8 cellular contexts compared by ENCODE assay signal in genomic region chr2:31170071-31170698, GRCh38.
DNase-seq lines count a peak whose midpoint lies in the region; ATAC-seq and TF ChIP-seq lines count a peak whose summit lies in the region.

No MANE protein-coding gene starts in this region.

- H3K9me3 ChIP-seq in WERI-Rb-1 (ENCODE audit: severe bottlenecking), result no peaks in the 10 kb centered on the region

- H3K27ac ChIP-seq in WERI-Rb-1, result no peak overlapping the region

- H3K27me3 ChIP-seq in GM06990 (replicated peaks; ENCODE audit: control insufficient read depth, insufficient read depth, low read length) (no peaks in the 10 kb centered on the region; the same call in 1 of the 2 replicates), WERI-Rb-1 (ENCODE audit: insufficient read depth, low read depth, severe bottlenecking) (no peaks in the 10 kb centered on the region)

- TF ChIP-seq CTCF in GM06990 (IDR thresholded peaks at IDR 0.05; ENCODE audit: insufficient read depth, low read length, poor library complexity, severe bottlenecking) (peak; percentile 89), WERI-Rb-1 (IDR thresholded peaks at IDR 0.05; ENCODE audit: low read depth, low read length) (peak; percentile 99)

- no peak for TF ChIP-seq POLR2A in GM18505 (IDR thresholded peaks at IDR 0.05; ENCODE audit: borderline replicate concordance, extremely low read depth, insufficient read depth, insufficient read length)

- H3K4me3 ChIP-seq in GM06990 (replicated peaks; ENCODE audit: low read depth, low read length) (no peak overlapping the region), WERI-Rb-1 (ENCODE audit: low read depth, low read length) (no peak overlapping the region)

- no peak for DNase-seq in GM06990 (ENCODE audit: extremely low read depth, insufficient read length)
- peak; percentile 65 for DNase-seq in NCI-H1694 treated with DMSO at 0.1 percent for 48 hours (lab: John Stamatoyannopoulos, UW)
- peak; percentile 74 for DNase-seq in WERI-Rb-1
- DNase-seq in cerebellar cortex (ENCODE audit: low spot score), result peak; percentile 85
- peak; percentile 64 for DNase-seq in kidney glomerular epithelial cell (lab: John Stamatoyannopoulos, UW)
- DNase-seq in stimulated activated CD4-positive, alpha-beta T cell treated with anti-CD3 and anti-CD28 coated beads, Interleukin-2, amount 100 ng/mL, for 4 hours (ENCODE audit: low read depth), result peak; percentile 9

- no peaks in the 10 kb centered on the region for H3K36me3 ChIP-seq in GM06990 (ENCODE audit: control insufficient read depth, insufficient read depth, low read length)
- no peaks in the 10 kb centered on the region for H3K36me3 ChIP-seq in WERI-Rb-1

- ATAC-seq in HG02642 (IDR thresholded peaks at IDR 0.05; ENCODE audit: poor library complexity, unreplicated experiment) (peak; percentile 74), GM18505 (IDR thresholded peaks at IDR 0.05; ENCODE audit: unreplicated experiment) (no peak)
